Comparison of ENCODE assay signal across 23 cellular contexts in the genomic region with DNA sequence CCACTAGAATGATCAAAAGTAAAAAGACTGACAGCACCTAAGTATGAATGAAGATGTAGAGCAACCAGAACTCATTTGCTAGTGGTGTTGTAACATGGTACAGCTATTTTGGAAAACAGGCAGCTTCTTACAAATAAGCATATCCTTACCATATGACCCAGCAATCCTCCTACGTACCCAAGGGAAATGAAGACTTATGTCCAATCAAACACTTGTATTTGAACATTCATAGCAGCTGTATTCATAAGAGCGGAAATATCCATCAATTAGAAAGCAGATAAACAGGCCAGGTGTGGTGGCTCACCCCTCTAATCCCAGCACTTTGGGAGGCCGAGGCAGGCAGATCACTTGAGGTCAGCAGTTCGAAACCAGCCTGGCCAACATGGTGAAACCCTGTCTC. TPM values are rescaled to one million over a fixed set of nuclear protein-coding genes. Genes with fewer than 3 reads are reported as not detected.
DNase-seq lines count a peak whose midpoint lies in the region; ATAC-seq and TF ChIP-seq lines count a peak whose summit lies in the region.
"Had no signal": no experiment of that assay in that cellular context is flagged by ENCODE, and none has a peak within 500 bp of the region (broad histone marks: within the 10 kb centered on the region; RNA-seq: fewer than 3 reads in every experiment).

No MANE protein-coding gene starts in this region.

- H3K4me3 ChIP-seq in breast epithelium (no peak overlapping the region), body of pancreas (no peak overlapping the region)
- H3K4me3 ChIP-seq in CD4-positive, alpha-beta memory T cell (ENCODE audit: low read length in 2 of 2), result no peak overlapping the region
- H3K4me3 ChIP-seq: heart right ventricle, left ventricle myocardium inferior, SJCRH30 had no signal

- CTCF ChIA-PET in MCF 10A (lab: Yijun Ruan, JAX), result interaction anchor here (1.5 kb wide), 1 partner anchor 68 kb away, joined by 5 read pairs; no protein-coding TSS in a partner anchor
- CTCF ChIA-PET in CD4-positive, alpha-beta memory T cell (lab: Charles Lee; ENCODE audit: partially characterized antibody), result no interaction called here

- no peak for ATAC-seq in body of pancreas
- ATAC-seq: Panc1 had no signal

- TF ChIP-seq CTCF in breast epithelium (IDR thresholded peaks at IDR 0.05) (no peak), MCF 10A (IDR thresholded peaks at IDR 0.05; ENCODE audit: unreplicated experiment) (no peak), body of pancreas (IDR thresholded peaks at IDR 0.05) (no peak), mesothelial cell of epicardium (IDR thresholded peaks at IDR 0.05; ENCODE audit: unreplicated experiment) (no peak)

- H3K36me3 ChIP-seq in breast epithelium, result no peaks in the 10 kb centered on the region
- H3K36me3 ChIP-seq in body of pancreas (replicated peaks in 1 of 2; ENCODE audit: insufficient read depth in 1 of 2, low read depth in 2 of 2), result no peaks in the 10 kb centered on the region
- H3K36me3 ChIP-seq in CD4-positive, alpha-beta memory T cell (ENCODE audit: insufficient read depth, low read length), result no peaks in the 10 kb centered on the region

- H3K27ac ChIP-seq in breast epithelium (peak overlapping the region; percentile 37 to 53), body of pancreas (peak overlapping the region in 3 of 4 donors; percentile 57 to 71 (median 62))
- H3K27ac ChIP-seq in CD4-positive, alpha-beta memory T cell (ENCODE audit: low read depth, low read length), result no peak overlapping the region
- H3K27ac ChIP-seq: KMS-11, SJCRH30 had no signal

- no TSS peak for BruUV-seq in MCF 10A (replicated peaks; lab: Mats Ljungman, UMichigan)

- H3K27me3 Mint-ChIP-seq in MCF 10A (ENCODE audit: insufficient read depth, unreplicated experiment) (no peaks in the 10 kb centered on the region), mesothelial cell of epicardium (ENCODE audit: low read depth) (no peaks in the 10 kb centered on the region)
- no peaks in the 10 kb centered on the region for H3K27me3 Mint-ChIP-seq in CD4-positive, alpha-beta memory T cell
- H3K27me3 Mint-ChIP-seq: activated naive CD8-positive, alpha-beta T cell treated with anti-CD3 and anti-CD28 coated beads, Interleukin-2, amount 10 ng/mL, durations not matched to agents 7 days and 5 days; CD4-positive, alpha-beta T cell had no signal

- TF ChIP-seq POLR2A in breast epithelium (IDR thresholded peaks at IDR 0.05) (no peak), body of pancreas (IDR thresholded peaks at IDR 0.05) (no peak)

- H3K27me3 ChIP-seq in breast epithelium (no peaks in the 10 kb centered on the region), body of pancreas (no peaks in the 10 kb centered on the region)
- H3K27me3 ChIP-seq in CD4-positive, alpha-beta memory T cell (ENCODE audit: insufficient read depth, low read length), result no peaks in the 10 kb centered on the region
- H3K27me3 ChIP-seq: heart right ventricle, SJCRH30 had no signal

- intact Hi-C loops in breast epithelium (cut with DNase I; ENCODE audit: low total_unique reads), result no loop called here
- intact Hi-C loops in MCF 10A (cut with micrococcal nuclease), result no loop called here
- intact Hi-C loops in body of pancreas (cut with DNase I), result no loop called here
- intact Hi-C loops in CD4-positive, alpha-beta memory T cell (cut with micrococcal nuclease), result no loop called here

- POLR2A ChIA-PET in MCF 10A (lab: Yijun Ruan, JAX), result interaction anchor here (0.7 to 1.5 kb wide), 3 partner anchors 12 to 60 kb away, joined by 3 to 5 read pairs (median 3); no protein-coding TSS in a partner anchor
- POLR2A ChIA-PET in CD4-positive, alpha-beta memory T cell (lab: Charles Lee; ENCODE audit: partially characterized antibody), result no interaction called here

- H3K9me3 ChIP-seq in breast epithelium (no peaks in the 10 kb centered on the region), body of pancreas (no peaks in the 10 kb centered on the region)
- no peaks in the 10 kb centered on the region for H3K9me3 ChIP-seq in CD4-positive, alpha-beta memory T cell (ENCODE audit: control insufficient read depth in 1 of 2, low read length in 2 of 2)
- H3K9me3 ChIP-seq: heart right ventricle, left ventricle myocardium inferior, SJCRH30 had no signal

- H3K4me3 Mint-ChIP-seq in MCF 10A (ENCODE audit: unreplicated experiment) (no peak overlapping the region), mesothelial cell of epicardium (no peak overlapping the region)
- H3K4me3 Mint-ChIP-seq in CD4-positive, alpha-beta memory T cell, result no peak overlapping the region
- H3K4me3 Mint-ChIP-seq: activated naive CD8-positive, alpha-beta T cell treated with anti-CD3 and anti-CD28 coated beads, Interleukin-2, amount 10 ng/mL, durations not matched to agents 7 days and 5 days; CD4-positive, alpha-beta T cell had no signal

- H3K27ac Mint-ChIP-seq in MCF 10A (ENCODE audit: low read depth, unreplicated experiment) (no peak overlapping the region), mesothelial cell of epicardium (peak overlapping the region; percentile 95)
- H3K27ac Mint-ChIP-seq in CD4-positive, alpha-beta memory T cell, result peak overlapping the region in 2 of 7 donors; percentile 52 to 68
- H3K27ac Mint-ChIP-seq: activated naive CD8-positive, alpha-beta T cell treated with anti-CD3 and anti-CD28 coated beads, Interleukin-2, amount 10 ng/mL, durations not matched to agents 7 days and 5 days; CD4-positive, alpha-beta T cell had no signal

- 64 to 72% methylated on average over 4 of the region's 4 CpGs for WGBS in body of pancreas, 2 donors

- H3K4me1 ChIP-seq in breast epithelium (peaks cover 0 to 6% of the 10 kb centered on the region in 2 donors), body of pancreas (peaks cover 25% of the 10 kb centered on the region)
- peaks cover 6% of the 10 kb centered on the region for H3K4me1 ChIP-seq in CD4-positive, alpha-beta memory T cell (ENCODE audit: insufficient read depth, low read length)

- no peak for DNase-seq in breast epithelium (ENCODE audit: low spot score in 2 of 2)
- no peak for DNase-seq in MCF 10A (ENCODE audit: unreplicated experiment)
- no peak for DNase-seq in body of pancreas
- no peak for DNase-seq in mesothelial cell of epicardium (ENCODE audit: low spot score in 2 of 2, unreplicated experiment in 2 of 2)
- no peak for DNase-seq in NCI-H2107 (lab: John Stamatoyannopoulos, UW)
- no peak for DNase-seq in H4 (ENCODE audit: low spot score)
- DNase-seq in CD4-positive, alpha-beta memory T cell, result no peak
- DNase-seq in NCI-H526 treated with DMSO at 0.1 percent for 48 hours (lab: John Stamatoyannopoulos, UW), result no peak
- DNase-seq: activated CD4-positive, alpha-beta T cell treated with anti-CD3 and anti-CD28 coated beads, Interleukin-2, amount 50 U/mL, for 1 hour; activated naive CD8-positive, alpha-beta T cell treated with anti-CD3 and anti-CD28 coated beads, Interleukin-2, amount 10 ng/mL, durations not matched to agents 7 days and 5 days; CD4-positive, alpha-beta T cell; cortex of kidney; heart right ventricle; left ventricle myocardium inferior; NCI-H1694; NCI-H226; SJCRH30; T-helper 1 cell had no signal

- H3K4me1 Mint-ChIP-seq in MCF 10A (ENCODE audit: insufficient read depth, unreplicated experiment) (no peaks in the 10 kb centered on the region), mesothelial cell of epicardium (peaks cover 60% of the 10 kb centered on the region)
- H3K4me1 Mint-ChIP-seq in CD4-positive, alpha-beta memory T cell, result peaks cover 8 to 10% (median 9%) of the 10 kb centered on the region in 4 donors

- no peaks in the 10 kb centered on the region for H3K9me3 Mint-ChIP-seq in MCF 10A (ENCODE audit: unreplicated experiment)
- H3K9me3 Mint-ChIP-seq in mesothelial cell of epicardium, result no peaks in the 10 kb centered on the region
- H3K9me3 Mint-ChIP-seq in CD4-positive, alpha-beta memory T cell, result no peaks in the 10 kb centered on the region
- H3K9me3 Mint-ChIP-seq: activated naive CD8-positive, alpha-beta T cell treated with anti-CD3 and anti-CD28 coated beads, Interleukin-2, amount 10 ng/mL, durations not matched to agents 7 days and 5 days; CD4-positive, alpha-beta T cell had no signal

- H3K36me3 Mint-ChIP-seq in MCF 10A (ENCODE audit: insufficient read depth, unreplicated experiment), result peaks cover 41% of the 10 kb centered on the region
- peaks cover 8% of the 10 kb centered on the region for H3K36me3 Mint-ChIP-seq in mesothelial cell of epicardium
- peaks cover 9 to 18% of the 10 kb centered on the region in 2 donors for H3K36me3 Mint-ChIP-seq in CD4-positive, alpha-beta memory T cell

RNA-seq across cellular contexts. Expression of a gene that starts 53.0 kb away (rescaled TPM):
- 1 to 10 TPM in 1 of 3 donors, under 1 TPM in 2; 0.33 to 1.3 (median 0.48) TPM for total RNA-seq in breast epithelium
- total RNA-seq in MCF 10A (2022), result 0.19 TPM in 1 of 2 replicates, not detected in the other
- total RNA-seq in body of pancreas, result under 1 TPM in 1 of 2 donors, not detected in 1; 0.26 TPM
- 1.4 to 1.6 TPM (median 1.4 TPM) in 3 replicates for total RNA-seq in mesothelial cell of epicardium
- not detected in 2 replicates for total RNA-seq in H4 (2014; rRNA removed; shearing (Covaris generic))
- not detected for total RNA-seq in CD4-positive, alpha-beta memory T cell
- polyA plus RNA-seq in CD4-positive, alpha-beta memory T cell, result not detected
- total RNA-seq: activated naive CD8-positive, alpha-beta T cell treated with anti-CD3 and anti-CD28 coated beads, Interleukin-2, amount 10 ng/mL, durations not matched to agents 7 days and 5 days; CD4-positive, alpha-beta T cell; left ventricle myocardium inferior; mononuclear cell; subcutaneous adipose tissue had no signal
- polyA plus RNA-seq: heart right ventricle, neural cell had no signal
